In genomic region chr6:117992856-117993255, GRCh38 we compare ENCODE assay signal across 17 cellular contexts.
DNase-seq lines count a peak whose midpoint lies in the region; TF ChIP-seq lines count a peak whose summit lies in the region.
"Had no signal": no experiment of that assay in that cellular context is flagged by ENCODE, and none has a peak within 500 bp of the region (broad histone marks: within the 10 kb centered on the region; RNA-seq: fewer than 3 reads in every experiment).

No MANE protein-coding gene starts in this region.

- DNase-seq in NCI-H1092 treated with DMSO at 0.1 percent for 48 hours (lab: John Stamatoyannopoulos, UW) (peak; percentile 56), amygdala (lab: John Stamatoyannopoulos, UW) (peak in 48 of 56 donors; percentile 5 to 79 (median 39)), inferior parietal cortex (ENCODE audit: extremely low spot score) (peak; percentile 66), retinal pigment epithelial cell (ENCODE audit: low read depth) (peak; percentile 17), H9 (no peak), kidney glomerular epithelial cell (lab: John Stamatoyannopoulos, UW) (no peak), OCI-M1 (lab: John Stamatoyannopoulos, UW) (no peak)
- DNase-seq: activated CD4-positive, alpha-beta T cell treated with anti-CD3 and anti-CD28 coated beads, Interleukin-2, amount 10 ng/mL, durations not matched to agents 24 days and 14 days; activated gamma-delta T cell; endodermal cell; Karpas-422; left cardiac atrium; right lobe of liver; stimulated activated naive CD8-positive, alpha-beta T cell treated with anti-CD3 and anti-CD28 coated beads, Interleukin-15, Interleukin-2, amounts not matched to agents 100 U/mL and 50 U/mL, for 24 hours had no signal

- no peak overlapping the region for H3K4me3 Mint-ChIP-seq in H9
- H3K4me3 Mint-ChIP-seq: activated CD4-positive, alpha-beta T cell treated with anti-CD3 and anti-CD28 coated beads, Interleukin-2, amount 10 ng/mL, durations not matched to agents 24 days and 14 days; endodermal cell; mesothelial cell of epicardium had no signal

- no peak overlapping the region for H3K4me2 ChIP-seq in H9 (ENCODE audit: insufficient read depth, insufficient read length, low read length)
- H3K4me2 ChIP-seq: hepatocyte had no signal

- H3K18ac ChIP-seq in H9 (ENCODE audit: insufficient read length, low read depth, low read length): no peak overlapping the region

- peaks cover 2 to 10% of the 10 kb centered on the region in 2 experiments; a peak in 2 of 4 replicates for H3K4me1 Mint-ChIP-seq in H9
- H3K4me1 Mint-ChIP-seq: activated CD4-positive, alpha-beta T cell treated with anti-CD3 and anti-CD28 coated beads, Interleukin-2, amount 10 ng/mL, durations not matched to agents 24 days and 14 days; mesothelial cell of epicardium had no signal

- no peak overlapping the region for H2AFZ ChIP-seq in H9 (ENCODE audit: low read length)
- H2AFZ ChIP-seq: hepatocyte had no signal

- no peak overlapping the region for H4K91ac ChIP-seq in H9 (ENCODE audit: insufficient read length, low read depth, low read length)

- no peaks in the 10 kb centered on the region for H3K27me3 ChIP-seq in H9 (ENCODE audit: insufficient read depth, low read length)
- H3K27me3 ChIP-seq: hepatocyte, right lobe of liver had no signal

- no peaks in the 10 kb centered on the region for H3K23me2 ChIP-seq in H9 (ENCODE audit: insufficient read length, low read depth, low read length, poor library complexity, severe bottlenecking)

- no peak overlapping the region for H2BK12ac ChIP-seq in H9 (ENCODE audit: insufficient read length, low read depth, low read length)

- H3K9ac ChIP-seq in H9 (ENCODE audit: extremely low read depth, insufficient read length, low read length): no peak overlapping the region

- no peak overlapping the region for H3K4me3 ChIP-seq in retinal pigment epithelial cell (ENCODE audit: low read length)
- H3K4me3 ChIP-seq: GM12878, hepatocyte, right lobe of liver had no signal

- no peak overlapping the region for H2BK5ac ChIP-seq in H9 (ENCODE audit: insufficient read length, low read length)

- peaks cover 6 to 7% of the 10 kb centered on the region in 2 experiments; a peak in 4 of 5 replicates for H3K9me3 Mint-ChIP-seq in H9
- H3K9me3 Mint-ChIP-seq: activated CD4-positive, alpha-beta T cell treated with anti-CD3 and anti-CD28 coated beads, Interleukin-2, amount 10 ng/mL, durations not matched to agents 24 days and 14 days; mesothelial cell of epicardium had no signal

- no peaks in the 10 kb centered on the region; a peak in 1 of 7 replicates for H3K36me3 Mint-ChIP-seq in H9 (ENCODE audit: insufficient read depth in 1 of 3, low read depth in 3 of 3)
- H3K36me3 Mint-ChIP-seq: mesothelial cell of epicardium had no signal

- no peak overlapping the region for H3K23ac ChIP-seq in H9 (ENCODE audit: insufficient read length, low read depth, low read length)

- TF ChIP-seq CTCF in retinal pigment epithelial cell (conservative IDR thresholded peaks at IDR 0.05; ENCODE audit: low read depth, low read length) (no peak), H9 (conservative IDR thresholded peaks at IDR 0.05) (no peak)

- no peak overlapping the region for H4K8ac ChIP-seq in H9 (replicated peaks; ENCODE audit: insufficient read length, low read depth, low read length)

- no peak overlapping the region for H4K5ac ChIP-seq in H9 (ENCODE audit: insufficient read length, low read depth, low read length)

- no peak overlapping the region for H2BK120ac ChIP-seq in H9 (ENCODE audit: low read depth, low read length, poor library complexity, severe bottlenecking)

- WGBS in H9 (ENCODE audit: extremely low coverage, insufficient read length, low lambda C conversion rate): no CpG with 5 or more reads among the region's 1 CpG

- H3K79me1 ChIP-seq in H9 (ENCODE audit: insufficient read depth, low read depth, low read length, poor library complexity, severe bottlenecking): no peaks in the 10 kb centered on the region

- no peak overlapping the region for H2BK15ac ChIP-seq in H9 (ENCODE audit: low read depth, low read length)

- H3K27me3 Mint-ChIP-seq in H9 (ENCODE audit: low read depth): no peaks in the 10 kb centered on the region
- H3K27me3 Mint-ChIP-seq: activated CD4-positive, alpha-beta T cell treated with anti-CD3 and anti-CD28 coated beads, Interleukin-2, amount 10 ng/mL, durations not matched to agents 24 days and 14 days had no signal

- no peaks in the 10 kb centered on the region for H3K79me2 ChIP-seq in H9 (ENCODE audit: insufficient read depth, low read length)
- H3K79me2 ChIP-seq: hepatocyte had no signal

- H2BK20ac ChIP-seq in H9 (ENCODE audit: low read depth, low read length, poor library complexity, severe bottlenecking): no peak overlapping the region

- H3K9me3 ChIP-seq in H9 (ENCODE audit: control insufficient read depth, low read depth, low read length): no peaks in the 10 kb centered on the region
- H3K9me3 ChIP-seq: right lobe of liver had no signal

- no peak overlapping the region for H3K4ac ChIP-seq in H9 (ENCODE audit: low read depth, low read length)

- H3K27ac Mint-ChIP-seq in H9: no peak overlapping the region
- H3K27ac Mint-ChIP-seq: activated CD4-positive, alpha-beta T cell treated with anti-CD3 and anti-CD28 coated beads, Interleukin-2, amount 10 ng/mL, durations not matched to agents 24 days and 14 days; endodermal cell; mesothelial cell of epicardium had no signal

- H2AK5ac ChIP-seq in H9 (ENCODE audit: insufficient read length, low read length): no peak overlapping the region

- no peaks in the 10 kb centered on the region for H3K4me1 ChIP-seq in H9 (ENCODE audit: insufficient read depth, low read length)
- H3K4me1 ChIP-seq: right lobe of liver had no signal

- no peak overlapping the region for H3K27ac ChIP-seq in H9 (ENCODE audit: insufficient read length, low read depth, low read length)
- H3K27ac ChIP-seq: hepatocyte, right lobe of liver had no signal

- H3T11ph ChIP-seq in H9 (ENCODE audit: low read length): no peak overlapping the region

- no peak overlapping the region for H3K14ac ChIP-seq in H9 (ENCODE audit: insufficient read depth, low read length)

- no peaks in the 10 kb centered on the region for H4K20me1 ChIP-seq in H9 (ENCODE audit: control insufficient read depth, insufficient read depth, insufficient read length)

- no peak overlapping the region for H3K56ac ChIP-seq in H9 (ENCODE audit: insufficient read length, low read depth, low read length)

Comparison
In these comparisons a context has a peak if more than half of its experiments do, and no peak if none do; other contexts are left out.
1. DNase-seq: peak in NCI-H1092 treated with DMSO at 0.1 percent for 48 hours (single experiment), amygdala (48 of 56), inferior parietal cortex (single experiment) and retinal pigment epithelial cell (single experiment); none in H9 (single experiment), kidney glomerular epithelial cell (single experiment) and OCI-M1 (single experiment).